8 cellular contexts compared by ENCODE assay signal in the genomic region with DNA sequence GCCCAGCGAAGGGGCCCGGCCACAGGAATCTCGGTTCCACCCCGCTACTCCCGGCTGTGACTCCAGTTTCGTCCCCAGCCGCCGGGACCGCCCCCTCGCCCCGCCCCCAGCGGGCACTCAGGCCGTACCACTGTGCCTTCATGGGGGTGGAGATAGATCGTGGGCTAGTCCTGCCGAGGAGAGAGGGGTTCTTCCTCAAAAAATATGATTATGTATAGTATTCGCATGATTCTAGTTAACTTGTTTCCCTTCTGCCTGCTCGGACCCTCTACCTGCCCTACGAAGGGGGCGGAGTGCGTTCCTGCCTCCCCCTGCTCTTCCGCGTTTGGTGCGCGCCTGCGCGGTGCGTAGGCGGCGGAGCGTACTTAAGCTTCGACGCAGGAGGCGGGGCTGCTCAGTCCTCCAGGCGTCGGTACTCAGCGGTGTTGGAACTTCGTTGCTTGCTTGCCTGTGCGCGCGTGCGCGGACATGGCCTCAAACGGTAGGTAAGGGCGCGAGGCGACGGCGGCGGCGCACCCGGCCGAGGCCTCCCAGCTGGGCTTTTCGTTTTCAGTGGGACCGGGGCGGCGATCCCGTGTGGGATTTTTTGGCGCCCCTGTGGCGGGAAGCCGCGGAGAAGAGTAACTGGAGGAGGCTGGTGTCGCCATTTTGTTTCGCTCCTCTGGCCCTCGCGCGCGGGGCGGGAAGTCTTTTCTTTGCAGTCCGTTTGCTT. TPM values are rescaled to one million over a fixed set of nuclear protein-coding genes. Genes with fewer than 3 reads are reported as not detected.
DNase-seq lines count a peak whose midpoint lies in the region; ATAC-seq and TF ChIP-seq lines count a peak whose summit lies in the region.

FUS (plus strand) TSS at position 393 of the 712 bp plus-strand sequence; CDS start at position 469, 76 bp downstream.

- H3K36me3 Mint-ChIP-seq in CD4-positive, alpha-beta memory T cell = peaks cover 32 to 52% of the 10 kb centered on the region in 2 donors

- CTCF ChIA-PET in CD4-positive, alpha-beta memory T cell (lab: Charles Lee; ENCODE audit: partially characterized antibody) = interaction anchor here (1.2 to 1.8 kb wide), 2 partner anchors 19 to 37 kb away, joined by 3 to 12 read pairs; no protein-coding TSS in a partner anchor

- POLR2A ChIA-PET in CD4-positive, alpha-beta memory T cell (lab: Charles Lee; ENCODE audit: partially characterized antibody) = interaction anchor here (0.5 to 6.1 kb wide), 50 partner anchors 9 to 698 kb away, joined by 3 to 195 read pairs (median 4); partner anchors contain the start of genes ARMC5, FBRS, KAT8 and ORAI3

- H3K4me1 Mint-ChIP-seq in CD4-positive, alpha-beta memory T cell = peaks cover 41 to 77% (median 54%) of the 10 kb centered on the region in 4 donors

- intact Hi-C loops in CD4-positive, alpha-beta memory T cell (cut with micrococcal nuclease) = loop anchor here (1.0 to 5.0 kb wide), 6 partner anchors 23 to 147 kb away; partner anchors contain the start of genes KAT8, PYCARD, STX4 and VKORC1

- peak within 1 kb of the TSS; percentile 95 to 100 (median 99) for H3K27ac Mint-ChIP-seq in CD4-positive, alpha-beta memory T cell

- no peak for TF ChIP-seq CTCF in HL-60 (IDR thresholded peaks at IDR 0.05; ENCODE audit: insufficient read depth, low read length)

- H3K27me3 Mint-ChIP-seq in CD4-positive, alpha-beta memory T cell = no peaks in the 10 kb centered on the region

- H3K36me3 ChIP-seq in CD4-positive, alpha-beta memory T cell (ENCODE audit: insufficient read depth, low read length) = peaks cover 28% of the 10 kb centered on the region

- no peaks in the 10 kb centered on the region for H3K27me3 ChIP-seq in CD4-positive, alpha-beta memory T cell (ENCODE audit: insufficient read depth, low read length)
- H3K27me3 ChIP-seq in HL-60 (ENCODE audit: insufficient read depth, poor library complexity, severe bottlenecking) = no peaks in the 10 kb centered on the region

- peak within 1 kb of the TSS; percentile 96 to 97 for H3K4me3 ChIP-seq in CD4-positive, alpha-beta memory T cell (ENCODE audit: low read length in 2 of 2)
- peak within 1 kb of the TSS; percentile 74 for H3K4me3 ChIP-seq in HL-60 (replicated peaks; ENCODE audit: insufficient read depth, low read length)

- ATAC-seq in GM19463 (IDR thresholded peaks at IDR 0.05; ENCODE audit: unreplicated experiment) = peak; percentile 44

- H3K9me3 Mint-ChIP-seq in CD4-positive, alpha-beta memory T cell = peaks cover 0 to 14% (median 0%) of the 10 kb centered on the region in 8 donors

- H3K4me1 ChIP-seq in CD4-positive, alpha-beta memory T cell (ENCODE audit: insufficient read depth, low read length) = peaks cover 66% of the 10 kb centered on the region

- H3K4me3 Mint-ChIP-seq in CD4-positive, alpha-beta memory T cell = peak within 1 kb of the TSS; percentile 97 to 99 (median 98)

- peak within 1 kb of the TSS; percentile 89 for H3K27ac ChIP-seq in CD4-positive, alpha-beta memory T cell (ENCODE audit: low read depth, low read length)
- peak within 1 kb of the TSS; percentile 100 for H3K27ac ChIP-seq in HL-60 (replicated peaks)

- DNase-seq in CD4-positive, alpha-beta memory T cell = peak; percentile 89 to 95 (median 94)
- DNase-seq in HL-60 (ENCODE audit: low read depth in 1 of 2, low spot score in 1 of 2) = peak; percentile 88 to 97
- peak; percentile 28 for DNase-seq in NK-92 (lab: John Stamatoyannopoulos, UW; ENCODE audit: unreplicated experiment)
- DNase-seq in activated CD8-positive, alpha-beta memory T cell treated with anti-CD3 and anti-CD28 coated beads for 24 hours = peak; percentile 98
- DNase-seq in effector CD4-positive, alpha-beta T cell = peak; percentile 92
- DNase-seq in medulla oblongata (ENCODE audit: extremely low spot score) = peak; percentile 96
- peak; percentile 85 to 89 (median 86) for DNase-seq in stimulated activated CD4-positive, alpha-beta T cell treated with anti-CD3 and anti-CD28 coated beads, TNF-alpha, amount 100 ng/mL, for 48 hours (ENCODE audit: low read depth in 3 of 3)

- no peaks in the 10 kb centered on the region for H3K9me3 ChIP-seq in CD4-positive, alpha-beta memory T cell (ENCODE audit: control insufficient read depth in 1 of 2, low read length in 2 of 2)

RNA-seq across cellular contexts. Expression of gene FUS, which starts in this region (rescaled TPM):
- 100 to 1,000 TPM; 500 to 536 TPM for total RNA-seq in CD4-positive, alpha-beta memory T cell
- polyA plus RNA-seq in CD4-positive, alpha-beta memory T cell = 100 to 1,000 TPM in 1 of 2 donors, 10 to 100 TPM in 1; 88.1 to 163 TPM

Comparison
In these comparisons a context has a peak if more than half of its experiments do, and no peak if none do; other contexts are left out.
1. Peak in every context shown above with its lines: DNase-seq, ATAC-seq, H3K4me3 ChIP-seq and H3K27ac ChIP-seq.
2. DNase-seq: peak in every context shown above with its lines; median percentile 98 in activated CD8-positive, alpha-beta memory T cell treated with anti-CD3 and anti-CD28 coated beads for 24 hours; 96 in medulla oblongata; 94 in CD4-positive, alpha-beta memory T cell; 92 in HL-60; 92 in effector CD4-positive, alpha-beta T cell; 86 in stimulated activated CD4-positive, alpha-beta T cell treated with anti-CD3 and anti-CD28 coated beads, TNF-alpha, amount 100 ng/mL, for 48 hours; 28 in NK-92.